In genomic region chr11:34449013-34449412, GRCh38 we compare ENCODE assay signal across 14 cellular contexts. TPM values are rescaled to one million over a fixed set of nuclear protein-coding genes. Genes with fewer than 3 reads are reported as not detected.
DNase-seq lines count a peak whose midpoint lies in the region; ATAC-seq and TF ChIP-seq lines count a peak whose summit lies in the region.
"Had no signal": no experiment of that assay in that cellular context is flagged by ENCODE, and none has a peak within 500 bp of the region (broad histone marks: within the 10 kb centered on the region; RNA-seq: fewer than 3 reads in every experiment).

No MANE protein-coding gene starts in this region.

- POLR2A ChIA-PET in activated CD4-positive, alpha-beta T cell treated with anti-CD3 and anti-CD28 coated beads, Interleukin-2, amount 10 ng/mL, durations not matched to agents 7 days and 5 days (lab: Charles Lee): no interaction called here

- H3K27me3 ChIP-seq in HL-60 (ENCODE audit: insufficient read depth, poor library complexity, severe bottlenecking): no peaks in the 10 kb centered on the region

- no peak overlapping the region for H3K4me3 Mint-ChIP-seq in activated CD4-positive, alpha-beta T cell treated with anti-CD3 and anti-CD28 coated beads, Interleukin-2, amount 10 ng/mL, durations not matched to agents 7 days and 5 days
- H3K4me3 Mint-ChIP-seq in activated T-helper 17 cell treated with anti-CD3 and anti-CD28 coated beads, Interleukin-2, amount 50 U/mL, for 72 hours: peak overlapping the region; percentile 26
- H3K4me3 Mint-ChIP-seq in stimulated activated effector memory CD8-positive, alpha-beta T cell treated with anti-CD3 and anti-CD28 coated beads, Interleukin-12 subunit alpha, Interleukin-12 subunit beta, amount 100 ng/mL, for 72 hours: no peak overlapping the region

- CTCF ChIA-PET in activated CD4-positive, alpha-beta T cell treated with anti-CD3 and anti-CD28 coated beads, Interleukin-2, amount 10 ng/mL, durations not matched to agents 7 days and 5 days (lab: Charles Lee): interaction anchor here (0.8 kb wide), 1 partner anchor 11 kb away, joined by 4 read pairs; no protein-coding TSS in a partner anchor

- H3K4me3 ChIP-seq in HL-60 (replicated peaks; ENCODE audit: insufficient read depth, low read length): no peak overlapping the region

- ATAC-seq in activated T-helper 17 cell treated with anti-CD3 and anti-CD28 coated beads, Interleukin-2, amount 50 U/mL, for 72 hours (replicated peaks): no peak
- ATAC-seq in stimulated activated effector memory CD8-positive, alpha-beta T cell treated with anti-CD3 and anti-CD28 coated beads, Interleukin-12 subunit alpha, Interleukin-12 subunit beta, amount 100 ng/mL, for 72 hours: peak; percentile 54
- ATAC-seq in HG03097 (IDR thresholded peaks at IDR 0.05; ENCODE audit: low FRiP score, unreplicated experiment): no peak

- no peaks in the 10 kb centered on the region for H3K27me3 Mint-ChIP-seq in activated CD4-positive, alpha-beta T cell treated with anti-CD3 and anti-CD28 coated beads, Interleukin-2, amount 10 ng/mL, durations not matched to agents 7 days and 5 days
- H3K27me3 Mint-ChIP-seq in activated T-helper 17 cell treated with anti-CD3 and anti-CD28 coated beads, Interleukin-2, amount 50 U/mL, for 72 hours: no peaks in the 10 kb centered on the region

- no peak for TF ChIP-seq CTCF in HL-60 (IDR thresholded peaks at IDR 0.05; ENCODE audit: insufficient read depth, low read length)

- H3K9me3 Mint-ChIP-seq in activated CD4-positive, alpha-beta T cell treated with anti-CD3 and anti-CD28 coated beads, Interleukin-2, amount 10 ng/mL, durations not matched to agents 7 days and 5 days: no peaks in the 10 kb centered on the region
- no peaks in the 10 kb centered on the region for H3K9me3 Mint-ChIP-seq in activated T-helper 17 cell treated with anti-CD3 and anti-CD28 coated beads, Interleukin-2, amount 50 U/mL, for 72 hours
- H3K9me3 Mint-ChIP-seq in stimulated activated effector memory CD8-positive, alpha-beta T cell treated with anti-CD3 and anti-CD28 coated beads, Interleukin-12 subunit alpha, Interleukin-12 subunit beta, amount 100 ng/mL, for 72 hours: no peaks in the 10 kb centered on the region

- peak overlapping the region; percentile 15 for H3K27ac Mint-ChIP-seq in activated CD4-positive, alpha-beta T cell treated with anti-CD3 and anti-CD28 coated beads, Interleukin-2, amount 10 ng/mL, durations not matched to agents 7 days and 5 days
- H3K27ac Mint-ChIP-seq in activated T-helper 17 cell treated with anti-CD3 and anti-CD28 coated beads, Interleukin-2, amount 50 U/mL, for 72 hours: peak overlapping the region; percentile 47
- peak overlapping the region; percentile 49 for H3K27ac Mint-ChIP-seq in stimulated activated effector memory CD8-positive, alpha-beta T cell treated with anti-CD3 and anti-CD28 coated beads, Interleukin-12 subunit alpha, Interleukin-12 subunit beta, amount 100 ng/mL, for 72 hours

- peaks cover 17% of the 10 kb centered on the region for H3K4me1 Mint-ChIP-seq in activated CD4-positive, alpha-beta T cell treated with anti-CD3 and anti-CD28 coated beads, Interleukin-2, amount 10 ng/mL, durations not matched to agents 7 days and 5 days
- peaks cover 11% of the 10 kb centered on the region for H3K4me1 Mint-ChIP-seq in activated T-helper 17 cell treated with anti-CD3 and anti-CD28 coated beads, Interleukin-2, amount 50 U/mL, for 72 hours
- H3K4me1 Mint-ChIP-seq in stimulated activated effector memory CD8-positive, alpha-beta T cell treated with anti-CD3 and anti-CD28 coated beads, Interleukin-12 subunit alpha, Interleukin-12 subunit beta, amount 100 ng/mL, for 72 hours: peaks cover 28% of the 10 kb centered on the region

- H3K36me3 Mint-ChIP-seq in activated CD4-positive, alpha-beta T cell treated with anti-CD3 and anti-CD28 coated beads, Interleukin-2, amount 10 ng/mL, durations not matched to agents 7 days and 5 days (ENCODE audit: low read depth): peaks cover 27% of the 10 kb centered on the region
- H3K36me3 Mint-ChIP-seq in activated T-helper 17 cell treated with anti-CD3 and anti-CD28 coated beads, Interleukin-2, amount 50 U/mL, for 72 hours (ENCODE audit: low read depth): peaks cover 41% of the 10 kb centered on the region
- H3K36me3 Mint-ChIP-seq in stimulated activated effector memory CD8-positive, alpha-beta T cell treated with anti-CD3 and anti-CD28 coated beads, Interleukin-12 subunit alpha, Interleukin-12 subunit beta, amount 100 ng/mL, for 72 hours: peaks cover 27% of the 10 kb centered on the region

- DNase-seq in activated CD4-positive, alpha-beta T cell treated with anti-CD3 and anti-CD28 coated beads, Interleukin-2, amount 10 ng/mL, durations not matched to agents 7 days and 5 days: no peak
- DNase-seq in activated CD4-positive, alpha-beta T cell treated with anti-CD3 and anti-CD28 coated beads, Interleukin-2, amount 50 U/mL, for 1 hour: no peak
- DNase-seq in HL-60 (ENCODE audit: low read depth in 1 of 2, low spot score in 1 of 2) (peak in 1 of 2 experiments; percentile 82), NCI-H345 (lab: John Stamatoyannopoulos, UW) (no peak), CD1c-positive myeloid dendritic cell (ENCODE audit: extremely low spot score) (no peak)
- DNase-seq in stimulated activated effector memory CD8-positive, alpha-beta T cell treated with anti-CD3 and anti-CD28 coated beads, Interleukin-12 subunit alpha, Interleukin-12 subunit beta, amount 100 ng/mL, for 72 hours (ENCODE audit: low spot score in 2 of 2): no peak
- DNase-seq: activated naive CD4-positive, alpha-beta T cell treated with anti-CD3 and anti-CD28 coated beads, Interleukin-2, amount 50 U/mL, for 16 hours; effector CD8-positive, alpha-beta T cell; hypothalamus; small intestine; stimulated activated naive CD4-positive, alpha-beta T cell treated with Interleukin-2 at 50 U/mL for 16 hours; T1000 had no signal

- H3K27ac ChIP-seq in HL-60 (replicated peaks): peak overlapping the region; percentile 78

RNA-seq across cellular contexts. Expression of gene CAT, which starts 10.3 kb away (rescaled TPM):
- total RNA-seq in activated CD4-positive, alpha-beta T cell treated with anti-CD3 and anti-CD28 coated beads, Interleukin-2, amount 10 ng/mL, durations not matched to agents 7 days and 5 days: 10 to 100 TPM; 40.0 to 45.1 TPM
- 10 to 100 TPM; 12.4 to 25.6 TPM for total RNA-seq in activated T-helper 17 cell treated with anti-CD3 and anti-CD28 coated beads, Interleukin-2, amount 50 U/mL, for 72 hours
